ENCODE assay signal across 23 cellular contexts in genomic region chr16:725041-725376, GRCh38.
"Had no signal": no experiment of that assay in that cellular context is flagged by ENCODE, and none has a peak within 500 bp of the region (broad histone marks: within the 10 kb centered on the region; RNA-seq: fewer than 3 reads in every experiment).

No MANE protein-coding gene starts in this region.

- H3K36me3 ChIP-seq: breast epithelium, neural progenitor cell, thyroid gland had no signal

- H3K27me3 ChIP-seq: breast epithelium, thyroid gland had no signal

- H3K9me3 Mint-ChIP-seq: activated CD4-positive, alpha-beta T cell treated with anti-CD3 and anti-CD28 coated beads, Interleukin-2, amount 10 ng/mL, durations not matched to agents 7 days and 5 days; activated naive CD4-positive, alpha-beta T cell treated with anti-CD3 and anti-CD28 coated beads, Interleukin-2, amount 50 U/mL, for 72 hours; activated T-cell treated with anti-CD3 and anti-CD28 coated beads, Interleukin-2, amount 50 U/mL, for 24 hours; activated T-helper 17 cell treated with anti-CD3 and anti-CD28 coated beads, Interleukin-2, amount 50 U/mL, for 72 hours; central memory CD8-positive, alpha-beta T cell; neural progenitor cell had no signal

- FAIRE-seq: astrocyte, colon, endothelial cell of umbilical vein, frontal cortex, islet of Langerhans had no signal

- H3K27ac Mint-ChIP-seq: activated CD4-positive, alpha-beta T cell treated with anti-CD3 and anti-CD28 coated beads, Interleukin-2, amount 10 ng/mL, durations not matched to agents 7 days and 5 days; activated CD8-positive, alpha-beta T cell treated with anti-CD3 and anti-CD28 coated beads, Interleukin-2, amount 10 ng/mL, durations not matched to agents 7 days and 5 days; activated naive CD4-positive, alpha-beta T cell treated with anti-CD3 and anti-CD28 coated beads, Interleukin-2, amount 50 U/mL, for 72 hours; activated T-cell treated with anti-CD3 and anti-CD28 coated beads, Interleukin-2, amount 50 U/mL, for 24 hours; activated T-helper 17 cell treated with anti-CD3 and anti-CD28 coated beads, Interleukin-2, amount 50 U/mL, for 72 hours; neural progenitor cell; progenitor cell of endocrine pancreas had no signal

- H3K4me1 Mint-ChIP-seq: activated T-helper 17 cell treated with anti-CD3 and anti-CD28 coated beads, Interleukin-2, amount 50 U/mL, for 72 hours had no signal

- H3K4me3 ChIP-seq: breast epithelium, esophagus muscularis mucosa, mucosa of descending colon, neural progenitor cell, thyroid gland had no signal

- H3K36me3 Mint-ChIP-seq: activated naive CD4-positive, alpha-beta T cell treated with anti-CD3 and anti-CD28 coated beads, Interleukin-2, amount 50 U/mL, for 72 hours; neural progenitor cell had no signal

- ATAC-seq: activated CD4-positive, CD25-positive, alpha-beta regulatory T cell treated with anti-CD3 and anti-CD28 coated beads, Interleukin-2, amount 50 U/mL, for 24 hours; activated CD8-positive, alpha-beta T cell treated with anti-CD3 and anti-CD28 coated beads, Interleukin-2, amount 10 ng/mL, durations not matched to agents 7 days and 5 days; activated naive CD4-positive, alpha-beta T cell treated with anti-CD3 and anti-CD28 coated beads, Interleukin-2, amount 50 U/mL, for 72 hours; activated T-helper 17 cell treated with anti-CD3 and anti-CD28 coated beads, Interleukin-2, amount 50 U/mL, for 72 hours; mucosa of descending colon; stimulated activated naive CD8-positive, alpha-beta T cell treated with anti-CD3 and anti-CD28 coated beads, Interleukin-15, Interleukin-2, amounts not matched to agents 100 U/mL and 50 U/mL, for 24 hours had no signal

- H3K9me3 ChIP-seq: breast epithelium, esophagus muscularis mucosa, mucosa of descending colon, thyroid gland had no signal

- DNase-seq: activated CD4-positive, alpha-beta T cell treated with anti-CD3 and anti-CD28 coated beads, Interleukin-2, amount 10 ng/mL, durations not matched to agents 7 days and 5 days; activated CD8-positive, alpha-beta T cell treated with anti-CD3 and anti-CD28 coated beads, Interleukin-2, amount 10 ng/mL, durations not matched to agents 7 days and 5 days; activated T-cell treated with anti-CD3 and anti-CD28 coated beads, Interleukin-2, amount 50 U/mL, for 24 hours; effector memory CD4-positive, alpha-beta T cell; hippocampal formation; mesenchymal stem cell; mucosa of descending colon; stimulated activated CD4-positive, alpha-beta T cell treated with anti-CD3 and anti-CD28 coated beads, Interleukin-2, amount 100 ng/mL, for 48 hours; stimulated activated naive CD8-positive, alpha-beta T cell treated with anti-CD3 and anti-CD28 coated beads, Interleukin-15, Interleukin-2, amounts not matched to agents 100 U/mL and 50 U/mL, for 24 hours; thyroid gland had no signal

- H3K27ac ChIP-seq: breast epithelium, esophagus muscularis mucosa, neural progenitor cell, thyroid gland had no signal

- H3K27me3 Mint-ChIP-seq: activated CD4-positive, alpha-beta T cell treated with anti-CD3 and anti-CD28 coated beads, Interleukin-2, amount 10 ng/mL, durations not matched to agents 7 days and 5 days; activated T-cell treated with anti-CD3 and anti-CD28 coated beads, Interleukin-2, amount 50 U/mL, for 24 hours; activated T-helper 17 cell treated with anti-CD3 and anti-CD28 coated beads, Interleukin-2, amount 50 U/mL, for 72 hours; central memory CD8-positive, alpha-beta T cell had no signal

- H3K4me2 ChIP-seq: neural progenitor cell had no signal

- H3K4me3 Mint-ChIP-seq: activated CD4-positive, alpha-beta T cell treated with anti-CD3 and anti-CD28 coated beads, Interleukin-2, amount 10 ng/mL, durations not matched to agents 7 days and 5 days; activated CD8-positive, alpha-beta T cell treated with anti-CD3 and anti-CD28 coated beads, Interleukin-2, amount 10 ng/mL, durations not matched to agents 7 days and 5 days; activated T-cell treated with anti-CD3 and anti-CD28 coated beads, Interleukin-2, amount 50 U/mL, for 24 hours; activated T-helper 17 cell treated with anti-CD3 and anti-CD28 coated beads, Interleukin-2, amount 50 U/mL, for 72 hours had no signal
